In genomic region chr9:124503713-124504529, GRCh38 we compare ENCODE assay signal across 11 cellular contexts. TPM values are rescaled to one million over a fixed set of nuclear protein-coding genes. Genes with fewer than 3 reads are reported as not detected.
DNase-seq lines count a peak whose midpoint lies in the region; ATAC-seq, FAIRE-seq and TF ChIP-seq lines count a peak whose summit lies in the region.
"Had no signal": no experiment of that assay in that cellular context is flagged by ENCODE, and none has a peak within 500 bp of the region (broad histone marks: within the 10 kb centered on the region; RNA-seq: fewer than 3 reads in every experiment).

No MANE protein-coding gene starts in this region.

- H2AFZ ChIP-seq in astrocyte (ENCODE audit: low read depth, low read length): peak overlapping the region; percentile 56

- no peaks in the 10 kb centered on the region for H3K36me3 ChIP-seq in astrocyte (ENCODE audit: insufficient read depth, low read length)

- H3K36me3 Mint-ChIP-seq in astrocyte (ENCODE audit: low read depth, unreplicated experiment): peaks cover 2% of the 10 kb centered on the region
- peaks cover 0 to 5% (median 5%) of the 10 kb centered on the region in 3 donors for H3K36me3 Mint-ChIP-seq in naive thymus-derived CD8-positive, alpha-beta T cell

- H3K9me3 Mint-ChIP-seq in astrocyte (ENCODE audit: unreplicated experiment): peaks cover 3% of the 10 kb centered on the region
- peaks cover 0 to 2% (median 0%) of the 10 kb centered on the region in 9 donors for H3K9me3 Mint-ChIP-seq in naive thymus-derived CD8-positive, alpha-beta T cell

- no peaks in the 10 kb centered on the region for H3K79me2 ChIP-seq in astrocyte (ENCODE audit: insufficient read depth, low read length)

- H3K9ac ChIP-seq in astrocyte (ENCODE audit: low read length): no peak overlapping the region

- peak overlapping the region; percentile 89 for H3K27ac Mint-ChIP-seq in astrocyte (ENCODE audit: unreplicated experiment)
- peak overlapping the region in 4 of 10 donors; percentile 4 to 76 (median 48) for H3K27ac Mint-ChIP-seq in naive thymus-derived CD8-positive, alpha-beta T cell

- POLR2A ChIA-PET in A549 (lab: Yijun Ruan, JAX): no interaction called here
- POLR2A ChIA-PET in naive thymus-derived CD8-positive, alpha-beta T cell (lab: Charles Lee): no interaction called here

- TF ChIP-seq CTCF in A549 (IDR thresholded peaks at IDR 0.05): no peak
- TF ChIP-seq CTCF in astrocyte (IDR thresholded peaks at IDR 0.05; ENCODE audit: insufficient read depth, low read depth, low read length): no peak

- peaks cover 56% of the 10 kb centered on the region for H3K27me3 ChIP-seq in astrocyte (ENCODE audit: insufficient read depth, low read length)

- H3K4me2 ChIP-seq in A549 (peak overlapping the region; percentile 83), astrocyte (ENCODE audit: low read length) (no peak overlapping the region)

- H4K20me1 ChIP-seq in astrocyte (ENCODE audit: insufficient read depth, low read length): no peaks in the 10 kb centered on the region

- H3K4me3 ChIP-seq in A549 (peak overlapping the region; percentile 41), astrocyte (ENCODE audit: insufficient read depth, low read depth, low read length) (no peak overlapping the region)

- H3K4me3 Mint-ChIP-seq in astrocyte (ENCODE audit: unreplicated experiment): peak overlapping the region; percentile 72
- peak overlapping the region; percentile 63 to 92 (median 88) for H3K4me3 Mint-ChIP-seq in naive thymus-derived CD8-positive, alpha-beta T cell

- no peak for TF ChIP-seq RAD21 in A549 (conservative IDR thresholded peaks at IDR 0.05 in 1 of 2, IDR thresholded peaks at IDR 0.05 in 1 of 2)

- peaks cover 50% of the 10 kb centered on the region for H3K27me3 Mint-ChIP-seq in astrocyte (ENCODE audit: low read depth, unreplicated experiment)
- peaks cover 6 to 42% (median 18%) of the 10 kb centered on the region in 5 donors for H3K27me3 Mint-ChIP-seq in naive thymus-derived CD8-positive, alpha-beta T cell

- 11% methylated on average over 52 of the region's 76 CpGs for WGBS in A549 (ENCODE audit: missing lambda C conversion rate)

- H3K4me1 Mint-ChIP-seq in astrocyte (ENCODE audit: low read depth, unreplicated experiment): peaks cover 3% of the 10 kb centered on the region
- peaks cover 7 to 18% (median 11%) of the 10 kb centered on the region in 4 donors for H3K4me1 Mint-ChIP-seq in naive thymus-derived CD8-positive, alpha-beta T cell

- no peak for DNase-seq in A549 (ENCODE audit: low read depth in 1 of 2, low spot score in 1 of 2)
- DNase-seq in D341Med (ENCODE audit: low spot score): peak; percentile 55
- no peak for DNase-seq in astrocyte (ENCODE audit: low read depth)
- DNase-seq in naive thymus-derived CD8-positive, alpha-beta T cell: peak in 1 of 10 donors; percentile 46
- DNase-seq in NAMALWA (ENCODE audit: low spot score): no peak
- no peak for DNase-seq in activated CD8-positive, alpha-beta memory T cell treated with anti-CD3 and anti-CD28 coated beads, Interleukin-2, amount 50 U/mL, for 48 hours
- DNase-seq in NCI-H2107 treated with DMSO at 0.1 percent for 48 hours (lab: John Stamatoyannopoulos, UW; ENCODE audit: unreplicated experiment): no peak
- DNase-seq: anterior cingulate cortex had no signal

- no peak for TF ChIP-seq EP300 in A549 (IDR thresholded peaks at IDR 0.05)

- H3K27ac ChIP-seq in A549 (peak overlapping the region in 1 of 2 experiments; percentile 47; a peak in 3 of 6 replicates), astrocyte (ENCODE audit: low read depth, low read length) (no peak overlapping the region)

- ATAC-seq in A549: peak in 1 of 2 experiments; percentile 12; a peak in 3 of 6 replicates
- ATAC-seq in naive thymus-derived CD8-positive, alpha-beta T cell: peak; percentile 12 to 37
- no peak for ATAC-seq in HG03469 (IDR thresholded peaks at IDR 0.05; ENCODE audit: unreplicated experiment)

- H3K9me3 ChIP-seq in A549 (no peaks in the 10 kb centered on the region), astrocyte (ENCODE audit: insufficient read depth, low read depth, low read length) (no peaks in the 10 kb centered on the region)

- CTCF ChIA-PET in A549 (lab: Yijun Ruan, JAX): interaction anchor here (0.7 to 3.0 kb wide), 3 partner anchors 11 to 832 kb away, joined by 3 to 16 read pairs (median 4); no protein-coding TSS in a partner anchor

- TF ChIP-seq POLR2A in A549 (IDR thresholded peaks at IDR 0.05; ENCODE audit: low read length): no peak

- 0 out of 3 replicates have a peak, but pooled peaks cover 3% of the 10 kb centered on the region for H3K4me1 ChIP-seq in A549
- no peaks in the 10 kb centered on the region for H3K4me1 ChIP-seq in astrocyte (ENCODE audit: insufficient read depth, low read length)

- FAIRE-seq in A549 (lab: Jason Lieb, UNC) (no peak), astrocyte (lab: Jason Lieb, UNC) (no peak)
- FAIRE-seq: G401.6, TTC549 had no signal

TF ChIP-seq in A549, 52 proteins besides CTCF, POLR2A, EP300 and RAD21:
- TF ChIP-seq CBX8 (IDR thresholded peaks at IDR 0.05): peak; percentile 68; the same call in 1 of the 2 replicates
- peak; percentile 4 for TF ChIP-seq ZFP36 (IDR thresholded peaks at IDR 0.05; ENCODE audit: borderline replicate concordance, partially characterized antibody)
- peak; percentile 78; the same call in 1 of the 2 replicates for TF ChIP-seq RNF2 (IDR thresholded peaks at IDR 0.05; ENCODE audit: borderline replicate concordance, low read depth)
- no peak for TF ChIP-seq FOSL2 (IDR thresholded peaks at IDR 0.05)
- no peak for TF ChIP-seq FOSL2 (CRISPR knock-in tag; IDR thresholded peaks at IDR 0.05)
- no peak for TF ChIP-seq HOXB13 (CRISPR knock-in tag; IDR thresholded peaks at IDR 0.05; ENCODE audit: low read depth)

RNA-seq across cellular contexts. Expression of gene NR5A1, which starts 3.3 kb away (rescaled TPM):
- not detected in 2 replicates for polyA plus RNA-seq in A549 (2011; rRNA removed)
- polyA plus RNA-seq in A549 (2012; cell fraction: cytosol; rRNA removed): 0.05 TPM in 1 of 2 replicates, not detected in the other
- 0.04 and 0.05 TPM in 2 replicates for polyA plus RNA-seq in A549 (2012; cell fraction: nucleus; rRNA removed)
- polyA plus RNA-seq in A549 (2017; fragmentation: RNase III; extraction: RNeasy Plus Mini Kit Qiagen cat#74134 plus additional on column Dnase treatment): not detected in 3 replicates
- polyA minus RNA-seq in A549 (2011; rRNA and poly(A)+ RNA removed): not detected in 2 replicates
- 0.26 TPM in 1 of 2 replicates, not detected in the other for total RNA-seq in astrocyte
- total RNA-seq in naive thymus-derived CD8-positive, alpha-beta T cell: not detected
- polyA plus RNA-seq in naive thymus-derived CD8-positive, alpha-beta T cell: not detected

RNA-seq across cellular contexts. Expression of gene ADGRD2, which starts 53.7 kb away (rescaled TPM):
- polyA plus RNA-seq in A549 (2011; rRNA removed): not detected in 2 replicates
- polyA plus RNA-seq in A549 (2012; cell fraction: cytosol; rRNA removed): not detected in 2 replicates
- not detected in 2 replicates for polyA plus RNA-seq in A549 (2012; cell fraction: nucleus; rRNA removed)
- not detected in 3 replicates for polyA plus RNA-seq in A549 (2017; fragmentation: RNase III; extraction: RNeasy Plus Mini Kit Qiagen cat#74134 plus additional on column Dnase treatment)
- not detected in 2 replicates for polyA minus RNA-seq in A549 (2011; rRNA and poly(A)+ RNA removed)
- not detected in 2 replicates for total RNA-seq in astrocyte
- total RNA-seq in naive thymus-derived CD8-positive, alpha-beta T cell: not detected
- polyA plus RNA-seq in naive thymus-derived CD8-positive, alpha-beta T cell: not detected
